Comparison of ENCODE assay signal across 1 cellular context in the genomic region with DNA sequence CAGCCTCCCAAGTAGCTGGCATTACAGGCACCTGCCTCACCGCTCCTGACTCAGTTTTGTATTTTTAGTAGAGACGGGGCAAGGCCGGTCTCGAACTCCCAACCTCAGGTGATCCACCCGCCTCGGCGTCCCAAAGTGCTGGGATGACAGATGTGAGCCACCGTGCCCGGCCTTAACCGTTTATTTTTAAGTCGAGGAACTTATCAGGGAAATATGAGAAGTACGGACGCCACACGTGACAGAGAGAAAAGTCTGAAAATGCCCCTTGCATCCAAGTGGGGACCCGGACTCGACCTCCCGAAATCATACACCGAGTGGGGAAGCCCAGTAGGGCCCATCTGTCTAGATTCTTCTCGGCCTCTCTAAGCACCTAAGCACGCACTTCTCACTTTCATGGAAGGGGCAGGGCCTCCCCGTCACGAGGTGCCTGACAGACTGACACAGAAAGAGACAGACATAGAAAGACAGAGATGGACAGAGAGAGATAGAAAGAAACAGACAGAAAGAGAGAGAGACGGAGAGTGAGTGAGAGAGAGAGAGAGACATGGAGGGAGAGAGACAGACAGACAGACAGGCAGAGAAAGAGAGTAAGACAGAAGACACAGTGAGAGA.
TF ChIP-seq lines count a peak whose summit lies in the region.

No MANE protein-coding gene starts in this region.

TF ChIP-seq in HepG2, 621 proteins besides CTCF, POLR2A, EP300 and RAD21 (continued from another document):
- TF ChIP-seq, protein P1, sequence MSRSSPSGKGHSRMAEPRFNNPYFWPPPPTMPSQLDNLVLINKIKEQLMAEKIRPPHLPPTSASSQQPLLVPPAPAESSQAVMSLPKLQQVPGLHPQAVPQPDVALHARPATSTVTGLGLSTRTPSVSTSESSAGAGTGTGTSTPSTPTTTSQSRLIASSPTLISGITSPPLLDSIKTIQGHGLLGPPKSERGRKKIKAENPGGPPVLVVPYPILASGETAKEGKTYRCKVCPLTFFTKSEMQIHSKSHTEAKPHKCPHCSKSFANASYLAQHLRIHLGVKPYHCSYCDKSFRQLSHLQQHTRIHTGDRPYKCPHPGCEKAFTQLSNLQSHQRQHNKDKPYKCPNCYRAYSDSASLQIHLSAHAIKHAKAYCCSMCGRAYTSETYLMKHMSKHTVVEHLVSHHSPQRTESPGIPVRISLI (CRISPR knock-in tag; IDR thresholded peaks at IDR 0.05; ENCODE audit: borderline replicate concordance): no peak
- TF ChIP-seq HDAC6 (IDR thresholded peaks at IDR 0.05; ENCODE audit: low read depth, low read length) (no peak), MEIS2 (CRISPR knock-in tag; IDR thresholded peaks at IDR 0.05) (no peak), ZNF121 (CRISPR knock-in tag; IDR thresholded peaks at IDR 0.05) (no peak), NFE2L2 (IDR thresholded peaks at IDR 0.05; ENCODE audit: low read length) (no peak), ZNF674 (CRISPR knock-in tag; IDR thresholded peaks at IDR 0.05; ENCODE audit: low read depth) (no peak), NRL (CRISPR knock-in tag; IDR thresholded peaks at IDR 0.05; ENCODE audit: borderline replicate concordance) (no peak), PCBP2 (optimal IDR thresholded peaks at IDR 0.05; ENCODE audit: low read depth, low read length, poor library complexity, severe bottlenecking) (no peak)
- TF ChIP-seq, protein P2, sequence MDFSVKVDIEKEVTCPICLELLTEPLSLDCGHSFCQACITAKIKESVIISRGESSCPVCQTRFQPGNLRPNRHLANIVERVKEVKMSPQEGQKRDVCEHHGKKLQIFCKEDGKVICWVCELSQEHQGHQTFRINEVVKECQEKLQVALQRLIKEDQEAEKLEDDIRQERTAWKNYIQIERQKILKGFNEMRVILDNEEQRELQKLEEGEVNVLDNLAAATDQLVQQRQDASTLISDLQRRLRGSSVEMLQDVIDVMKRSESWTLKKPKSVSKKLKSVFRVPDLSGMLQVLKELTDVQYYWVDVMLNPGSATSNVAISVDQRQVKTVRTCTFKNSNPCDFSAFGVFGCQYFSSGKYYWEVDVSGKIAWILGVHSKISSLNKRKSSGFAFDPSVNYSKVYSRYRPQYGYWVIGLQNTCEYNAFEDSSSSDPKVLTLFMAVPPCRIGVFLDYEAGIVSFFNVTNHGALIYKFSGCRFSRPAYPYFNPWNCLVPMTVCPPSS (IDR thresholded peaks at IDR 0.05): no peak
- TF ChIP-seq, protein P3, sequence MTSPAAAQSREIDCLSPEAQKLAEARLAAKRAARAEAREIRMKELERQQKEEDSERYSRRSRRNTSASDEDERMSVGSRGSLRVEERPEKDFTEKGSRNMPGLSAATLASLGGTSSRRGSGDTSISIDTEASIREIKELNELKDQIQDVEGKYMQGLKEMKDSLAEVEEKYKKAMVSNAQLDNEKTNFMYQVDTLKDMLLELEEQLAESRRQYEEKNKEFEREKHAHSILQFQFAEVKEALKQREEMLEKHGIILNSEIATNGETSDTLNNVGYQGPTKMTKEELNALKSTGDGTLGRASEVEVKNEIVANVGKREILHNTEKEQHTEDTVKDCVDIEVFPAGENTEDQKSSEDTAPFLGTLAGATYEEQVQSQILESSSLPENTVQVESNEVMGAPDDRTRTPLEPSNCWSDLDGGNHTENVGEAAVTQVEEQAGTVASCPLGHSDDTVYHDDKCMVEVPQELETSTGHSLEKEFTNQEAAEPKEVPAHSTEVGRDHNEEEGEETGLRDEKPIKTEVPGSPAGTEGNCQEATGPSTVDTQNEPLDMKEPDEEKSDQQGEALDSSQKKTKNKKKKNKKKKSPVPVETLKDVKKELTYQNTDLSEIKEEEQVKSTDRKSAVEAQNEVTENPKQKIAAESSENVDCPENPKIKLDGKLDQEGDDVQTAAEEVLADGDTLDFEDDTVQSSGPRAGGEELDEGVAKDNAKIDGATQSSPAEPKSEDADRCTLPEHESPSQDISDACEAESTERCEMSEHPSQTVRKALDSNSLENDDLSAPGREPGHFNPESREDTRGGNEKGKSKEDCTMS (CRISPR knock-in tag; conservative IDR thresholded peaks at IDR 0.05): no peak
